In genomic region chr1:26994020-26994745, GRCh38 we compare ENCODE assay signal across 8 cellular contexts. TPM values are rescaled to one million over a fixed set of nuclear protein-coding genes. Genes with fewer than 3 reads are reported as not detected.
A peak's percentile ranks its signal among the peaks of the same experiment; 100 is the strongest.
DNase-seq lines count a peak whose midpoint lies in the region; ATAC-seq, FAIRE-seq and TF ChIP-seq lines count a peak whose summit lies in the region.
"Had no signal": no experiment of that assay in that cellular context is flagged by ENCODE, and none has a peak within 500 bp of the region (broad histone marks: within the 10 kb centered on the region; RNA-seq: fewer than 3 reads in every experiment).

No MANE protein-coding gene starts in this region.

- H3K27me3 ChIP-seq in MM.1S (replicated peaks; ENCODE audit: insufficient read depth, low read length) (peaks cover 61% of the 10 kb centered on the region), keratinocyte (ENCODE audit: control insufficient read depth, extremely low read depth, insufficient read depth, low read length) (no peaks in the 10 kb centered on the region)

- no peak for FAIRE-seq in keratinocyte (lab: Jason Lieb, UNC)
- FAIRE-seq: TTC549 had no signal

- H3K36me3 ChIP-seq in MM.1S (replicated peaks; ENCODE audit: insufficient read depth, low read length) (no peaks in the 10 kb centered on the region), keratinocyte (ENCODE audit: control insufficient read depth in 2 of 2, extremely low read depth in 1 of 2, insufficient read depth in 2 of 2, low read length in 2 of 2) (peaks cover 4 to 13% of the 10 kb centered on the region in 2 experiments)

- peaks cover 60% of the 10 kb centered on the region for H3K27me3 Mint-ChIP-seq in activated naive CD8-positive, alpha-beta T cell treated with anti-CD3 and anti-CD28 coated beads, Interleukin-2, amount 50 U/mL, for 24 hours

- H2AFZ ChIP-seq in MM.1S (ENCODE audit: low read length) (peak overlapping the region; percentile 85), keratinocyte (ENCODE audit: control insufficient read depth, low read length) (no peak overlapping the region)

- DNase-seq in MM.1S (peak; percentile 37), keratinocyte (ENCODE audit: low read depth, low spot score) (no peak), T-helper 9 cell (no peak)
- peak; percentile 29 for DNase-seq in activated naive CD8-positive, alpha-beta T cell treated with anti-CD3 and anti-CD28 coated beads, Interleukin-2, amount 50 U/mL, for 24 hours
- DNase-seq in stimulated activated naive CD4-positive, alpha-beta T cell treated with Interleukin-2 at 50 U/mL for 16 hours (lab: John Stamatoyannopoulos, UW): peak; percentile 22

- H3K36me3 Mint-ChIP-seq in activated naive CD8-positive, alpha-beta T cell treated with anti-CD3 and anti-CD28 coated beads, Interleukin-2, amount 50 U/mL, for 24 hours (ENCODE audit: low read depth): no peaks in the 10 kb centered on the region

- dilution Hi-C loops in keratinocyte (cut with MboI; ENCODE audit: extremely low pct_ligation_motif_present, low sequenced_read_pairs): no loop called here

- no peaks in the 10 kb centered on the region for H3K9me2 ChIP-seq in MM.1S (replicated peaks; ENCODE audit: insufficient read depth, low read length)

- H3K4me3 Mint-ChIP-seq in activated naive CD8-positive, alpha-beta T cell treated with anti-CD3 and anti-CD28 coated beads, Interleukin-2, amount 50 U/mL, for 24 hours: peak overlapping the region; percentile 57

- no peak overlapping the region for H3K9ac ChIP-seq in MM.1S (ENCODE audit: low read length)
- peak overlapping the region; percentile 91 for H3K9ac ChIP-seq in keratinocyte (ENCODE audit: control insufficient read depth, extremely low read depth, insufficient read depth, low read length)

- H3K4me1 Mint-ChIP-seq in activated naive CD8-positive, alpha-beta T cell treated with anti-CD3 and anti-CD28 coated beads, Interleukin-2, amount 50 U/mL, for 24 hours: peaks cover 22% of the 10 kb centered on the region

- H3K27ac Mint-ChIP-seq in activated naive CD8-positive, alpha-beta T cell treated with anti-CD3 and anti-CD28 coated beads, Interleukin-2, amount 50 U/mL, for 24 hours: no peak overlapping the region

- H3K79me2 ChIP-seq in MM.1S (ENCODE audit: low read length) (no peaks in the 10 kb centered on the region), keratinocyte (ENCODE audit: control insufficient read depth, insufficient read depth, low read length) (peaks cover 33% of the 10 kb centered on the region)

- H3K27ac ChIP-seq in MM.1S (ENCODE audit: low read length) (no peak overlapping the region), keratinocyte (ENCODE audit: control insufficient read depth, insufficient read depth, low read length) (peak overlapping the region; percentile 99)

- H3F3A ChIP-seq in MM.1S (ENCODE audit: insufficient read depth, low read length): no peaks in the 10 kb centered on the region

- H3K4me2 ChIP-seq in MM.1S (ENCODE audit: low read depth, low read length) (peak overlapping the region; percentile 80; the same call in 1 of the 2 replicates), keratinocyte (ENCODE audit: control insufficient read depth, extremely low read depth, insufficient read depth, low read depth, low read length) (peak overlapping the region; percentile 84)

- no peak for TF ChIP-seq CTCF in MM.1S (IDR thresholded peaks at IDR 0.05; ENCODE audit: low read length)
- TF ChIP-seq CTCF in keratinocyte (optimal IDR thresholded peaks at IDR 0.05 in 1 of 3, IDR thresholded peaks at IDR 0.05 in 1 of 3, conservative IDR thresholded peaks at IDR 0.05 in 1 of 3; ENCODE audit: extremely low read depth in 1 of 3, insufficient read depth in 2 of 3, low read length in 3 of 3): no peak

- H3K4me3 ChIP-seq in MM.1S (ENCODE audit: low read length) (peak overlapping the region; percentile 70; the same call in 1 of the 2 replicates), keratinocyte (ENCODE audit: control insufficient read depth in 2 of 3, extremely low read depth in 1 of 3, insufficient read depth in 2 of 3, low read depth in 1 of 3, low read length in 3 of 3) (peak overlapping the region; percentile 80 to 83 (median 82))

- ATAC-seq in GM18909 (IDR thresholded peaks at IDR 0.05; ENCODE audit: poor library complexity, unreplicated experiment) (peak; percentile 19), HG02870 (IDR thresholded peaks at IDR 0.05; ENCODE audit: unreplicated experiment) (no peak)
- peak; percentile 25 for ATAC-seq in activated naive CD8-positive, alpha-beta T cell treated with anti-CD3 and anti-CD28 coated beads, Interleukin-2, amount 50 U/mL, for 24 hours

- H3K9me3 Mint-ChIP-seq in activated naive CD8-positive, alpha-beta T cell treated with anti-CD3 and anti-CD28 coated beads, Interleukin-2, amount 50 U/mL, for 24 hours: no peaks in the 10 kb centered on the region

- peaks cover 5% of the 10 kb centered on the region for H3K4me1 ChIP-seq in MM.1S (ENCODE audit: low read length)
- peaks cover 59% of the 10 kb centered on the region for H3K4me1 ChIP-seq in keratinocyte (ENCODE audit: control insufficient read depth, extremely low read depth, insufficient read depth, low read length)

- H4K20me1 ChIP-seq in MM.1S (ENCODE audit: insufficient read depth, low read length) (no peaks in the 10 kb centered on the region), keratinocyte (ENCODE audit: control insufficient read depth, extremely low read depth, insufficient read depth, low read length) (no peaks in the 10 kb centered on the region)

- H3K9me3 ChIP-seq in MM.1S (replicated peaks; ENCODE audit: insufficient read depth, low read length) (no peaks in the 10 kb centered on the region), keratinocyte (ENCODE audit: control insufficient read depth, low read depth, low read length) (no peaks in the 10 kb centered on the region)

- H3K9me1 ChIP-seq in keratinocyte (ENCODE audit: control insufficient read depth, extremely low read depth, insufficient read depth, low read length): peaks cover 6% of the 10 kb centered on the region

RNA-seq across cellular contexts. Expression of gene TRNP1, which starts 0.7 kb away (rescaled TPM):
- 130 to 166 TPM (median 164 TPM) in 3 replicates for polyA plus RNA-seq in keratinocyte
- 33.9 TPM for polyA plus RNA-seq in keratinocyte (2011; ENCODE audit: low read depth)
- polyA plus RNA-seq in keratinocyte (2011; cell fraction: cytosol; rRNA removed): 107 and 141 TPM in 2 replicates
- polyA plus RNA-seq in keratinocyte (2011; cell fraction: nucleus; rRNA removed): 81.1 and 105 TPM in 2 replicates
- 81.0 and 94.3 TPM in 2 replicates for polyA plus RNA-seq in keratinocyte (2012; ENCODE audit: low replicate concordance)
- polyA minus RNA-seq in keratinocyte: 40.7 to 76.9 TPM (median 51.1 TPM) in 3 replicates
- polyA minus RNA-seq in keratinocyte (2011; cell fraction: cytosol; rRNA and poly(A)+ RNA removed): 121 TPM
- 31.7 and 43.4 TPM in 2 replicates for polyA minus RNA-seq in keratinocyte (2011; cell fraction: nucleus; rRNA and poly(A)+ RNA removed)

RNA-seq across cellular contexts. Expression of gene TENT5B, which starts 18.5 kb away (rescaled TPM):
- 26.5 to 50.8 TPM (median 36.6 TPM) in 3 replicates for polyA plus RNA-seq in keratinocyte
- 130 TPM for polyA plus RNA-seq in keratinocyte (2011; ENCODE audit: low read depth)
- 21.2 and 35.6 TPM in 2 replicates for polyA plus RNA-seq in keratinocyte (2011; cell fraction: cytosol; rRNA removed)
- 37.2 and 51.5 TPM in 2 replicates for polyA plus RNA-seq in keratinocyte (2011; cell fraction: nucleus; rRNA removed)
- 37.8 and 126 TPM in 2 replicates for polyA plus RNA-seq in keratinocyte (2012; ENCODE audit: low replicate concordance)
- 43.5 to 79.5 TPM (median 49.6 TPM) in 3 replicates for polyA minus RNA-seq in keratinocyte
- 95.7 TPM for polyA minus RNA-seq in keratinocyte (2011; cell fraction: cytosol; rRNA and poly(A)+ RNA removed)
- 69.9 and 70.8 TPM in 2 replicates for polyA minus RNA-seq in keratinocyte (2011; cell fraction: nucleus; rRNA and poly(A)+ RNA removed)

RNA-seq across cellular contexts. Expression of gene KDF1, which starts 33.9 kb away (rescaled TPM):
- polyA plus RNA-seq in keratinocyte: 13.8 to 21.3 TPM (median 16.1 TPM) in 3 replicates
- 3.1 TPM for polyA plus RNA-seq in keratinocyte (2011; ENCODE audit: low read depth)
- polyA plus RNA-seq in keratinocyte (2011; cell fraction: cytosol; rRNA removed): 19.3 and 28.3 TPM in 2 replicates
- polyA plus RNA-seq in keratinocyte (2011; cell fraction: nucleus; rRNA removed): 16.9 and 24.1 TPM in 2 replicates
- polyA plus RNA-seq in keratinocyte (2012; ENCODE audit: low replicate concordance): 16.6 and 21.5 TPM in 2 replicates
- polyA minus RNA-seq in keratinocyte: 23.5 to 55.7 TPM (median 25.5 TPM) in 3 replicates
- 33.6 TPM for polyA minus RNA-seq in keratinocyte (2011; cell fraction: cytosol; rRNA and poly(A)+ RNA removed)
- polyA minus RNA-seq in keratinocyte (2011; cell fraction: nucleus; rRNA and poly(A)+ RNA removed): 9.9 and 12.5 TPM in 2 replicates

Comparison
In these comparisons a context has a peak if more than half of its experiments do, and no peak if none do; other contexts are left out.
1. DNase-seq: peak in MM.1S (single experiment), activated naive CD8-positive, alpha-beta T cell treated with anti-CD3 and anti-CD28 coated beads, Interleukin-2, amount 50 U/mL, for 24 hours (single experiment) and stimulated activated naive CD4-positive, alpha-beta T cell treated with Interleukin-2 at 50 U/mL for 16 hours (single experiment); none in keratinocyte (single experiment) and T-helper 9 cell (single experiment).